ENCODE assay signal across 14 cellular contexts in genomic region chr13:28037399-28037798, GRCh38. TPM values are rescaled to one million over a fixed set of nuclear protein-coding genes. Genes with fewer than 3 reads are reported as not detected.
DNase-seq lines count a peak whose midpoint lies in the region; ATAC-seq and TF ChIP-seq lines count a peak whose summit lies in the region.
"Had no signal": no experiment of that assay in that cellular context is flagged by ENCODE, and none has a peak within 500 bp of the region (broad histone marks: within the 10 kb centered on the region; RNA-seq: fewer than 3 reads in every experiment).

No MANE protein-coding gene starts in this region.

- ATAC-seq in activated CD8-positive, alpha-beta T cell treated with anti-CD3 and anti-CD28 coated beads for 36 hours, result peak; percentile 20
- ATAC-seq in activated CD8-positive, alpha-beta T cell treated with anti-CD3 and anti-CD28 coated beads, Interleukin-2, amount 10 ng/mL, durations not matched to agents 7 days and 5 days, result no peak
- ATAC-seq in stimulated activated effector memory CD8-positive, alpha-beta T cell treated with anti-CD3 and anti-CD28 coated beads, Interleukin-12 subunit alpha, Interleukin-12 subunit beta, amount 100 ng/mL, for 72 hours, result peak; percentile 49
- ATAC-seq in HG02571 (IDR thresholded peaks at IDR 0.05; ENCODE audit: unreplicated experiment), result no peak
- ATAC-seq: gastrocnemius medialis had no signal

- POLR2A ChIA-PET in activated CD8-positive, alpha-beta T cell treated with anti-CD3 and anti-CD28 coated beads for 36 hours (lab: Charles Lee), result no interaction called here
- POLR2A ChIA-PET in activated CD8-positive, alpha-beta T cell treated with anti-CD3 and anti-CD28 coated beads, Interleukin-2, amount 10 ng/mL, durations not matched to agents 7 days and 5 days (lab: Charles Lee), result no interaction called here

- no peak for TF ChIP-seq CTCF in activated CD8-positive, alpha-beta T cell treated with anti-CD3 and anti-CD28 coated beads for 36 hours (IDR thresholded peaks at IDR 0.05)
- TF ChIP-seq CTCF in nephron progenitor cell (IDR thresholded peaks at IDR 0.05), result no peak

- H3K9me3 Mint-ChIP-seq in activated CD8-positive, alpha-beta T cell treated with anti-CD3 and anti-CD28 coated beads for 36 hours, result no peaks in the 10 kb centered on the region
- H3K9me3 Mint-ChIP-seq in activated CD8-positive, alpha-beta T cell treated with anti-CD3 and anti-CD28 coated beads, Interleukin-2, amount 10 ng/mL, durations not matched to agents 7 days and 5 days (ENCODE audit: insufficient read depth), result no peaks in the 10 kb centered on the region
- H3K9me3 Mint-ChIP-seq in stimulated activated effector memory CD8-positive, alpha-beta T cell treated with anti-CD3 and anti-CD28 coated beads, Interleukin-12 subunit alpha, Interleukin-12 subunit beta, amount 100 ng/mL, for 72 hours, result no peaks in the 10 kb centered on the region
- no peaks in the 10 kb centered on the region for H3K9me3 Mint-ChIP-seq in nephron progenitor cell
- H3K9me3 Mint-ChIP-seq: type B pancreatic cell had no signal

- peaks cover 2% of the 10 kb centered on the region for H3K27me3 Mint-ChIP-seq in activated CD8-positive, alpha-beta T cell treated with anti-CD3 and anti-CD28 coated beads for 36 hours
- peaks cover 15% of the 10 kb centered on the region for H3K27me3 Mint-ChIP-seq in activated CD8-positive, alpha-beta T cell treated with anti-CD3 and anti-CD28 coated beads, Interleukin-2, amount 10 ng/mL, durations not matched to agents 7 days and 5 days (ENCODE audit: low read depth)
- H3K27me3 Mint-ChIP-seq in nephron progenitor cell (ENCODE audit: low read depth, poor library complexity), result peaks cover 6% of the 10 kb centered on the region

- H3K27ac Mint-ChIP-seq in activated CD8-positive, alpha-beta T cell treated with anti-CD3 and anti-CD28 coated beads for 36 hours, result no peak overlapping the region
- H3K27ac Mint-ChIP-seq in activated CD8-positive, alpha-beta T cell treated with anti-CD3 and anti-CD28 coated beads, Interleukin-2, amount 10 ng/mL, durations not matched to agents 7 days and 5 days, result no peak overlapping the region
- H3K27ac Mint-ChIP-seq in stimulated activated effector memory CD8-positive, alpha-beta T cell treated with anti-CD3 and anti-CD28 coated beads, Interleukin-12 subunit alpha, Interleukin-12 subunit beta, amount 100 ng/mL, for 72 hours, result no peak overlapping the region
- H3K27ac Mint-ChIP-seq in nephron progenitor cell, result no peak overlapping the region
- H3K27ac Mint-ChIP-seq: type B pancreatic cell had no signal

- no peak overlapping the region for H3K4me3 Mint-ChIP-seq in activated CD8-positive, alpha-beta T cell treated with anti-CD3 and anti-CD28 coated beads for 36 hours
- no peak overlapping the region for H3K4me3 Mint-ChIP-seq in activated CD8-positive, alpha-beta T cell treated with anti-CD3 and anti-CD28 coated beads, Interleukin-2, amount 10 ng/mL, durations not matched to agents 7 days and 5 days
- H3K4me3 Mint-ChIP-seq in stimulated activated effector memory CD8-positive, alpha-beta T cell treated with anti-CD3 and anti-CD28 coated beads, Interleukin-12 subunit alpha, Interleukin-12 subunit beta, amount 100 ng/mL, for 72 hours, result no peak overlapping the region
- no peak overlapping the region for H3K4me3 Mint-ChIP-seq in nephron progenitor cell
- H3K4me3 Mint-ChIP-seq: type B pancreatic cell had no signal

- H3K4me1 Mint-ChIP-seq in activated CD8-positive, alpha-beta T cell treated with anti-CD3 and anti-CD28 coated beads for 36 hours (ENCODE audit: low read depth), result peaks cover 3% of the 10 kb centered on the region
- H3K4me1 Mint-ChIP-seq in activated CD8-positive, alpha-beta T cell treated with anti-CD3 and anti-CD28 coated beads, Interleukin-2, amount 10 ng/mL, durations not matched to agents 7 days and 5 days (ENCODE audit: low read depth), result peaks cover 4% of the 10 kb centered on the region
- no peaks in the 10 kb centered on the region for H3K4me1 Mint-ChIP-seq in stimulated activated effector memory CD8-positive, alpha-beta T cell treated with anti-CD3 and anti-CD28 coated beads, Interleukin-12 subunit alpha, Interleukin-12 subunit beta, amount 100 ng/mL, for 72 hours
- H3K4me1 Mint-ChIP-seq in nephron progenitor cell, result peaks cover 11% of the 10 kb centered on the region

- no peaks in the 10 kb centered on the region for H3K36me3 Mint-ChIP-seq in activated CD8-positive, alpha-beta T cell treated with anti-CD3 and anti-CD28 coated beads for 36 hours (ENCODE audit: low read depth)
- H3K36me3 Mint-ChIP-seq in activated CD8-positive, alpha-beta T cell treated with anti-CD3 and anti-CD28 coated beads, Interleukin-2, amount 10 ng/mL, durations not matched to agents 7 days and 5 days (ENCODE audit: low read depth), result no peaks in the 10 kb centered on the region
- no peaks in the 10 kb centered on the region for H3K36me3 Mint-ChIP-seq in stimulated activated effector memory CD8-positive, alpha-beta T cell treated with anti-CD3 and anti-CD28 coated beads, Interleukin-12 subunit alpha, Interleukin-12 subunit beta, amount 100 ng/mL, for 72 hours
- no peaks in the 10 kb centered on the region for H3K36me3 Mint-ChIP-seq in nephron progenitor cell (ENCODE audit: low read depth)
- H3K36me3 Mint-ChIP-seq: type B pancreatic cell had no signal

- intact Hi-C loops in activated CD8-positive, alpha-beta T cell treated with anti-CD3 and anti-CD28 coated beads for 36 hours (cut with micrococcal nuclease), result no loop called here

- CTCF ChIA-PET in activated CD8-positive, alpha-beta T cell treated with anti-CD3 and anti-CD28 coated beads for 36 hours (lab: Charles Lee), result no interaction called here
- CTCF ChIA-PET in activated CD8-positive, alpha-beta T cell treated with anti-CD3 and anti-CD28 coated beads, Interleukin-2, amount 10 ng/mL, durations not matched to agents 7 days and 5 days (lab: Charles Lee), result no interaction called here

- peak; percentile 7 for DNase-seq in activated CD8-positive, alpha-beta T cell treated with anti-CD3 and anti-CD28 coated beads for 36 hours
- no peak for DNase-seq in activated CD8-positive, alpha-beta T cell treated with anti-CD3 and anti-CD28 coated beads, Interleukin-2, amount 10 ng/mL, durations not matched to agents 7 days and 5 days
- peak; percentile 45 for DNase-seq in HCEC 1CT
- peak; percentile 11 for DNase-seq in SW480 (ENCODE audit: low spot score)
- no peak for DNase-seq in stimulated activated effector memory CD8-positive, alpha-beta T cell treated with anti-CD3 and anti-CD28 coated beads, Interleukin-12 subunit alpha, Interleukin-12 subunit beta, amount 100 ng/mL, for 72 hours (ENCODE audit: low spot score in 2 of 2)
- DNase-seq in OCI-M2 (lab: John Stamatoyannopoulos, UW; ENCODE audit: unreplicated experiment), result no peak
- DNase-seq in nephron progenitor cell, result no peak
- DNase-seq: DMS153, gastrocnemius medialis, midbrain, NCI-H2107, ovary had no signal

RNA-seq across cellular contexts. Expression of gene URAD, which starts 48.9 kb away (rescaled TPM):
- total RNA-seq in activated CD8-positive, alpha-beta T cell treated with anti-CD3 and anti-CD28 coated beads for 36 hours, result not detected
- total RNA-seq in activated CD8-positive, alpha-beta T cell treated with anti-CD3 and anti-CD28 coated beads, Interleukin-2, amount 10 ng/mL, durations not matched to agents 7 days and 5 days, result not detected
- total RNA-seq: gastrocnemius medialis, ovary had no signal

Comparison
In these comparisons a context has a peak if more than half of its experiments do, and no peak if none do; other contexts are left out.
1. ATAC-seq: peak in activated CD8-positive, alpha-beta T cell treated with anti-CD3 and anti-CD28 coated beads for 36 hours (single experiment) and stimulated activated effector memory CD8-positive, alpha-beta T cell treated with anti-CD3 and anti-CD28 coated beads, Interleukin-12 subunit alpha, Interleukin-12 subunit beta, amount 100 ng/mL, for 72 hours (single experiment); none in activated CD8-positive, alpha-beta T cell treated with anti-CD3 and anti-CD28 coated beads, Interleukin-2, amount 10 ng/mL, durations not matched to agents 7 days and 5 days (single experiment) and HG02571 (single experiment).
2. DNase-seq: peak in activated CD8-positive, alpha-beta T cell treated with anti-CD3 and anti-CD28 coated beads for 36 hours (single experiment), HCEC 1CT (single experiment) and SW480 (single experiment); none in activated CD8-positive, alpha-beta T cell treated with anti-CD3 and anti-CD28 coated beads, Interleukin-2, amount 10 ng/mL, durations not matched to agents 7 days and 5 days (single experiment), stimulated activated effector memory CD8-positive, alpha-beta T cell treated with anti-CD3 and anti-CD28 coated beads, Interleukin-12 subunit alpha, Interleukin-12 subunit beta, amount 100 ng/mL, for 72 hours (0 of 2), OCI-M2 (single experiment) and nephron progenitor cell (single experiment).